ENCODE assay signal across 8 cellular contexts in genomic region chr9:38656896-38657295, GRCh38. TPM values are rescaled to one million over a fixed set of nuclear protein-coding genes. Genes with fewer than 3 reads are reported as not detected.
"Had no signal": no experiment of that assay in that cellular context is flagged by ENCODE, and none has a peak within 500 bp of the region (broad histone marks: within the 10 kb centered on the region; RNA-seq: fewer than 3 reads in every experiment).

No MANE protein-coding gene starts in this region.

- H3K27ac Mint-ChIP-seq: IgD-negative memory B cell had no signal

- H3K27ac ChIP-seq: HL-60 had no signal

- DNase-seq: IMR-90, KBM-7, KG1 had no signal

- H3K4me3 ChIP-seq: K562 had no signal

- ATAC-seq: HepG2, K562 had no signal

- H3K9me3 Mint-ChIP-seq: IgD-negative memory B cell had no signal

- H3K36me3 Mint-ChIP-seq: IgD-negative memory B cell had no signal

- H3K4me3 Mint-ChIP-seq: IgD-negative memory B cell had no signal

- H3K4me1 Mint-ChIP-seq: IgD-negative memory B cell had no signal

RNA-seq across cellular contexts. Expression of gene ANKRD18A, which starts 36.5 kb away (rescaled TPM):
- total RNA-seq: HT1080, IMR-90 had no signal
